ENCODE assay signal across 9 cellular contexts in the genomic region with DNA sequence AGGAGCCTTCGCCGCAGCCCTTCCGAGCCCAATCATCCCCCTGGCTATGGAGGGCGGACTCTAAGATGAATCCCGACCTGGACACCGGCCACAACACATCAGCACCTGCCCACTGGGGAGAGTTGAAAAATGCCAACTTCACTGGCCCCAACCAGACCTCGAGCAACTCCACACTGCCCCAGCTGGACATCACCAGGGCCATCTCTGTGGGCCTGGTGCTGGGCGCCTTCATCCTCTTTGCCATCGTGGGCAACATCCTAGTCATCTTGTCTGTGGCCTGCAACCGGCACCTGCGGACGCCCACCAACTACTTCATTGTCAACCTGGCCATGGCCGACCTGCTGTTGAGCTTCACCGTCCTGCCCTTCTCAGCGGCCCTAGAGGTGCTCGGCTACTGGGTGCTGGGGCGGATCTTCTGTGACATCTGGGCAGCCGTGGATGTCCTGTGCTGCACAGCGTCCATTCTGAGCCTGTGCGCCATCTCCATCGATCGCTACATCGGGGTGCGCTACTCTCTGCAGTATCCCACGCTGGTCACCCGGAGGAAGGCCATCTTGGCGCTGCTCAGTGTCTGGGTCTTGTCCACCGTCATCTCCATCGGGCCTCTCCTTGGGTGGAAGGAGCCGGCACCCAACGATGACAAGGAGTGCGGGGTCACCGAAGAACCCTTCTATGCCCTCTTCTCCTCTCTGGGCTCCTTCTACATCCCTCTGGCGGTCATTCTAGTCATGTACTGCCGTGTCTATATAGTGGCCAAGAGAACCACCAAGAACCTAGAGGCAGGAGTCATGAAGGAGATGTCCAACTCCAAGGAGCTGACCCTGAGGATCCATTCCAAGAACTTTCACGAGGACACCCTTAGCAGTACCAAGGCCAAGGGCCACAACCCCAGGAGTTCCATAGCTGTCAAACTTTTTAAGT. TPM values are rescaled to one million over a fixed set of nuclear protein-coding genes. Genes with fewer than 3 reads are reported as not detected.
A peak's percentile ranks its signal among the peaks of the same experiment; 100 is the strongest.
DNase-seq lines count a peak whose midpoint lies in the region; ATAC-seq and TF ChIP-seq lines count a peak whose summit lies in the region.
"Had no signal": no experiment of that assay in that cellular context is flagged by ENCODE, and none has a peak within 500 bp of the region (broad histone marks: within the 10 kb centered on the region; RNA-seq: fewer than 3 reads in every experiment).

No MANE protein-coding gene starts in this region.

- no peak for ATAC-seq in CD8-positive, alpha-beta T cell
- ATAC-seq in T-helper 17 cell (no peak), gastroesophageal sphincter (no peak), HG03520 (IDR thresholded peaks at IDR 0.05; ENCODE audit: unreplicated experiment) (no peak), GM21619 (IDR thresholded peaks at IDR 0.05; ENCODE audit: unreplicated experiment) (no peak)

- TF ChIP-seq POLR2A in gastroesophageal sphincter (IDR thresholded peaks at IDR 0.05) (no peak), prostate gland (IDR thresholded peaks at IDR 0.05) (no peak)

- H3K36me3 ChIP-seq in CD8-positive, alpha-beta T cell (ENCODE audit: insufficient read depth, low read length), result no peaks in the 10 kb centered on the region
- H3K36me3 ChIP-seq in gastroesophageal sphincter (no peaks in the 10 kb centered on the region), prostate gland (no peaks in the 10 kb centered on the region)

- no peak for DNase-seq in CD8-positive, alpha-beta T cell
- no peak for DNase-seq in T-helper 17 cell
- DNase-seq in prostate gland (ENCODE audit: low spot score), result no peak
- no peak for DNase-seq in NCI-H226
- DNase-seq in COLO829 (ENCODE audit: low spot score), result no peak
- DNase-seq: cerebellar nuclear complex had no signal

- peaks cover 5% of the 10 kb centered on the region for H3K4me1 ChIP-seq in CD8-positive, alpha-beta T cell (ENCODE audit: insufficient read depth, low read length)
- H3K4me1 ChIP-seq in gastroesophageal sphincter (peaks cover 0 to 26% (median 9%) of the 10 kb centered on the region in 3 donors), prostate gland (replicated peaks) (no peaks in the 10 kb centered on the region)

- H3K27me3 ChIP-seq in CD8-positive, alpha-beta T cell (ENCODE audit: insufficient read depth, low read length), result peaks cover 7% of the 10 kb centered on the region
- H3K27me3 ChIP-seq in gastroesophageal sphincter (peaks cover 69% of the 10 kb centered on the region), prostate gland (replicated peaks; ENCODE audit: insufficient read depth) (no peaks in the 10 kb centered on the region)

- no peaks in the 10 kb centered on the region for H3K9me3 Mint-ChIP-seq in CD8-positive, alpha-beta T cell

- intact Hi-C loops in CD8-positive, alpha-beta T cell (cut with DNase I, micrococcal nuclease), result loop anchor here (1.0 to 10.0 kb wide), 4 partner anchors 585 to 760 kb away; partner anchors contain the start of gene IL12B (in 1 of the 2)
- intact Hi-C loops in prostate gland (cut with DNase I), result loop anchor here (2.0 to 5.0 kb wide), 4 partner anchors 135 to 468 kb away; no protein-coding TSS in a partner anchor

- no peak for TF ChIP-seq EP300 in gastroesophageal sphincter (IDR thresholded peaks at IDR 0.05)

- peaks cover 63% of the 10 kb centered on the region for H3K27me3 Mint-ChIP-seq in CD8-positive, alpha-beta T cell (ENCODE audit: low read depth)
- H3K27me3 Mint-ChIP-seq in T-helper 17 cell, result peaks cover 71% of the 10 kb centered on the region

- POLR2A ChIA-PET in CD8-positive, alpha-beta T cell (lab: Charles Lee), result no interaction called here

- WGBS in gastroesophageal sphincter (ENCODE audit: low coverage in 1 of 2), 2 donors, result 72 to 91% methylated on average over 6 to 9 of the region's 36 CpGs
- 86% methylated on average over 36 of the region's 36 CpGs for WGBS in prostate gland

- H3K27ac Mint-ChIP-seq in CD8-positive, alpha-beta T cell, result no peak overlapping the region
- no peak overlapping the region for H3K27ac Mint-ChIP-seq in T-helper 17 cell

- H3K4me1 Mint-ChIP-seq in CD8-positive, alpha-beta T cell (ENCODE audit: low read depth), result peaks cover 14% of the 10 kb centered on the region
- H3K4me1 Mint-ChIP-seq in T-helper 17 cell, result peaks cover 16% of the 10 kb centered on the region

- no peaks in the 10 kb centered on the region for H3K36me3 Mint-ChIP-seq in CD8-positive, alpha-beta T cell
- peaks cover 15% of the 10 kb centered on the region for H3K36me3 Mint-ChIP-seq in T-helper 17 cell (ENCODE audit: low read depth)

- CTCF ChIA-PET in CD8-positive, alpha-beta T cell (lab: Charles Lee), result interaction anchor here (0.7 to 2.2 kb wide), 2 partner anchors 9 to 585 kb away, joined by 4 to 6 read pairs; no protein-coding TSS in a partner anchor

- H3K4me3 Mint-ChIP-seq in CD8-positive, alpha-beta T cell, result peak overlapping the region; percentile 51
- H3K4me3 Mint-ChIP-seq in T-helper 17 cell, result peak overlapping the region; percentile 84

- TF ChIP-seq CTCF in CD8-positive, alpha-beta T cell (IDR thresholded peaks at IDR 0.05), result no peak
- no peak for TF ChIP-seq CTCF in gastroesophageal sphincter (IDR thresholded peaks at IDR 0.05)
- TF ChIP-seq CTCF in prostate gland (IDR thresholded peaks at IDR 0.05), result no peak

- H3K4me3 ChIP-seq in CD8-positive, alpha-beta T cell (ENCODE audit: low read depth, low read length), result no peak overlapping the region
- H3K4me3 ChIP-seq in gastroesophageal sphincter (peak overlapping the region in 1 of 2 donors; percentile 53), prostate gland (peak overlapping the region; percentile 29 to 36)

- H3K9me3 ChIP-seq in CD8-positive, alpha-beta T cell (ENCODE audit: low read length), result no peaks in the 10 kb centered on the region
- H3K9me3 ChIP-seq in T-helper 17 cell (ENCODE audit: control insufficient read depth, low read length, poor library complexity, severe bottlenecking), result no peaks in the 10 kb centered on the region
- H3K9me3 ChIP-seq in gastroesophageal sphincter, result no peaks in the 10 kb centered on the region
- no peaks in the 10 kb centered on the region for H3K9me3 ChIP-seq in prostate gland

- H3K27ac ChIP-seq in CD8-positive, alpha-beta T cell (ENCODE audit: low read depth, low read length), result no peak overlapping the region
- peak overlapping the region in 3 of 4 donors; percentile 38 to 80 (median 62) for H3K27ac ChIP-seq in gastroesophageal sphincter
- no peak overlapping the region for H3K27ac ChIP-seq in prostate gland

RNA-seq across cellular contexts. Expression of gene ADRA1B, which starts 0.8 kb away (rescaled TPM):
- total RNA-seq in CD8-positive, alpha-beta T cell, result not detected
- total RNA-seq in T-helper 17 cell, result not detected
- 1 to 10 TPM in 3 of 4 donors, under 1 TPM in 1; 0.67 to 5.3 (median 3.0) TPM for total RNA-seq in gastroesophageal sphincter
- under 1 TPM; 0.14 to 0.74 TPM for total RNA-seq in prostate gland

Comparison
In these comparisons a context has a peak if more than half of its experiments do, and no peak if none do; other contexts are left out.
1. H3K27ac ChIP-seq: peak in gastroesophageal sphincter (3 of 4); none in CD8-positive, alpha-beta T cell (single experiment) and prostate gland (0 of 2).